In the genomic region with DNA sequence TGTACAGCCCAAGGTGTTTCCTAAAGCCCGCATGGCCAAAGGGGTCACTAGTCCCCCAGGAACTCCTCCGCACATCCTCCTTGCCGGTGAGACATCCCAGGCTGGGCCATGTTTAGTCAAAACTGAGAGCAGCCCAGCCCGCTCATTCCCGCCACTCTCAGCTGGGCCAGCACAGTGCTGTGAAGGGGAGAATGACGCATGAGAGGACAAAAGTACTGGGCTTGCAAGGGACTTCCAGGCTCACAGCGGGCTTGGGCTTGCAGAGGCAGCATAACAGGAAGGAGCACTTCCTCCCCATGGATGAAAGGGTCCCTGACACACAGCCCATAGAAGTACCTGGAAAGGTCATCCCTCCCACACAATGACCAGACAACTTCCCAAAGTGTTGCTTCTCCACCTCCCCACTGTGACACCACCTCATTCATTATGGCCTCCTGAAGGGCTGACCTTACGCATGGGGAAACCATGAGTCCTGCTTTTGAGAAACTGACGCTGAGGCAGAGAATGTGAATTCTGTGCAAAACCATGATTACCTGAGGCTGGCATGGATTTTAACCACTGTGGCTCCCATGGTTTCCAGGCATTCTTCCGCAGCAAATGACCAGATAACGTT, we compare ENCODE assay signal across 1 cellular context.
TF ChIP-seq lines count a peak whose summit lies in the region.

No MANE protein-coding gene starts in this region.

TF ChIP-seq in HepG2, 621 proteins besides CTCF, POLR2A, EP300 and RAD21 (continued from another document):
- TF ChIP-seq, protein P1, sequence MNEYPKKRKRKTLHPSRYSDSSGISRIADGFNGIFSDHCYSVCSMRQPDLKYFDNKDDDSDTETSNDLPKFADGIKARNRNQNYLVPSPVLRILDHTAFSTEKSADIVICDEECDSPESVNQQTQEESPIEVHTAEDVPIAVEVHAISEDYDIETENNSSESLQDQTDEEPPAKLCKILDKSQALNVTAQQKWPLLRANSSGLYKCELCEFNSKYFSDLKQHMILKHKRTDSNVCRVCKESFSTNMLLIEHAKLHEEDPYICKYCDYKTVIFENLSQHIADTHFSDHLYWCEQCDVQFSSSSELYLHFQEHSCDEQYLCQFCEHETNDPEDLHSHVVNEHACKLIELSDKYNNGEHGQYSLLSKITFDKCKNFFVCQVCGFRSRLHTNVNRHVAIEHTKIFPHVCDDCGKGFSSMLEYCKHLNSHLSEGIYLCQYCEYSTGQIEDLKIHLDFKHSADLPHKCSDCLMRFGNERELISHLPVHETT (CRISPR knock-in tag; conservative IDR thresholded peaks at IDR 0.05): no peak
TF ChIP-seq in HepG2: peak in this region for 0.
